14 cellular contexts compared by ENCODE assay signal in the genomic region with DNA sequence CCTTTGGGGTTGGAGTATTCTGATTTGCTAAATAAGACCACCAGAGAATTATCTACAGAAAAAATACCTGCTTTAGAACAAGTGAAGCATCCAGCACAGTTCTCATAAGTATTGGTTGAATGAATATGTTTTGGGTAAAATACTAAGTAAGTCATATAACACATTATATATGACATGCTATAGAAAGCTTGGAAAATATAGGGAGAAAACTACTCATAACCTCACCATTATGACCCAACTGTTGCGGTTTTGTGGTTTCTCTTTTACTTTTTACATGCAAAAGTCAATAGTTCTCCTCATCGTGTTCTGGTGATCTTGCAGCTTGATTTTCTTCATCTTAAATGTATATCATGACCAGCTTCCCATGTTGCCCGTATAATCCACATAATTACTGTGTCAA.
"Had no signal": no experiment of that assay in that cellular context is flagged by ENCODE, and none has a peak within 500 bp of the region (broad histone marks: within the 10 kb centered on the region; RNA-seq: fewer than 3 reads in every experiment).

No MANE protein-coding gene starts in this region.

- H3K27me3 ChIP-seq: body of pancreas, right atrium auricular region had no signal

- H3K9me3 Mint-ChIP-seq: activated CD4-positive, alpha-beta T cell treated with anti-CD3 and anti-CD28 coated beads, Interleukin-2, amount 10 ng/mL, durations not matched to agents 7 days and 5 days; type B pancreatic cell had no signal

- H3K4me3 Mint-ChIP-seq: activated CD4-positive, alpha-beta T cell treated with anti-CD3 and anti-CD28 coated beads, Interleukin-2, amount 10 ng/mL, durations not matched to agents 7 days and 5 days; T-helper 17 cell; type B pancreatic cell had no signal

- ATAC-seq: body of pancreas, esophagus mucosa, T-helper 17 cell had no signal

- DNase-seq: activated CD4-positive, alpha-beta T cell treated with anti-CD3 and anti-CD28 coated beads, Interleukin-2, amount 10 ng/mL, durations not matched to agents 7 days and 5 days; activated CD8-positive, alpha-beta memory T cell treated with anti-CD3 and anti-CD28 coated beads for 24 hours; activated naive CD4-positive, alpha-beta T cell treated with anti-CD3 and anti-CD28 coated beads, Interleukin-2, amount 50 U/mL, for 16 hours; amygdala; body of pancreas; caudate nucleus; midbrain; stimulated activated CD4-positive, alpha-beta T cell treated with anti-CD3 and anti-CD28 coated beads, Interleukin-4, amount 100 ng/mL, for 1 hour; stimulated activated naive CD4-positive, alpha-beta T cell treated with Interleukin-2 at 50 U/mL for 16 hours; T-helper 17 cell had no signal

- H3K4me3 ChIP-seq: body of pancreas, right atrium auricular region had no signal

- H3K9me3 ChIP-seq: body of pancreas, right atrium auricular region had no signal

- H3K27ac Mint-ChIP-seq: progenitor cell of endocrine pancreas, T-helper 17 cell, type B pancreatic cell had no signal

- H3K36me3 ChIP-seq: right atrium auricular region had no signal

- H3K36me3 Mint-ChIP-seq: type B pancreatic cell had no signal
